Comparison of ENCODE assay signal across 9 cellular contexts in genomic region chr3:68893600-68894239, GRCh38. TPM values are rescaled to one million over a fixed set of nuclear protein-coding genes. Genes with fewer than 3 reads are reported as not detected.
DNase-seq lines count a peak whose midpoint lies in the region; ATAC-seq, FAIRE-seq and TF ChIP-seq lines count a peak whose summit lies in the region.
"Had no signal": no experiment of that assay in that cellular context is flagged by ENCODE, and none has a peak within 500 bp of the region (broad histone marks: within the 10 kb centered on the region; RNA-seq: fewer than 3 reads in every experiment).

No MANE protein-coding gene starts in this region.

- H3K4me1 ChIP-seq in mucosa of descending colon (ENCODE audit: low read depth) = no peaks in the 10 kb centered on the region
- no peaks in the 10 kb centered on the region for H3K4me1 ChIP-seq in right atrium auricular region

- H3K27me3 ChIP-seq in bronchial epithelial cell (ENCODE audit: control insufficient read depth, insufficient read depth, low read length) (no peaks in the 10 kb centered on the region), right atrium auricular region (no peaks in the 10 kb centered on the region)

- peak; percentile 28 to 38 for DNase-seq in NCI-H2081 (lab: John Stamatoyannopoulos, UW)
- no peak for DNase-seq in NCI-H2081 treated with DMSO at 0.1 percent for 48 hours (lab: John Stamatoyannopoulos, UW)
- DNase-seq in NCI-H1092 treated with DMSO at 0.1 percent for 48 hours (lab: John Stamatoyannopoulos, UW) = peak; percentile 0
- DNase-seq in bronchial epithelial cell (ENCODE audit: low read depth) = peak; percentile 52
- peak in 1 of 3 donors; percentile 4 for DNase-seq in mucosa of descending colon
- DNase-seq in left colon = no peak
- DNase-seq in right atrium auricular region (ENCODE audit: low spot score) = no peak
- DNase-seq in ecto neural progenitor cell (ENCODE audit: low spot score) = no peak

- H3K27ac ChIP-seq in right atrium auricular region = no peak overlapping the region

- H3K36me3 ChIP-seq in bronchial epithelial cell (ENCODE audit: control insufficient read depth, insufficient read depth, low read length) (no peaks in the 10 kb centered on the region), mucosa of descending colon (ENCODE audit: low read depth) (no peaks in the 10 kb centered on the region), right atrium auricular region (no peaks in the 10 kb centered on the region)

- H3K4me3 ChIP-seq in bronchial epithelial cell (ENCODE audit: low read depth, low read length) (no peak overlapping the region), mucosa of descending colon (no peak overlapping the region), right atrium auricular region (no peak overlapping the region)

- FAIRE-seq in bronchial epithelial cell (lab: Jason Lieb, UNC) = no peak

- ATAC-seq in mucosa of descending colon (no peak), left colon (no peak)

- TF ChIP-seq CTCF in bronchial epithelial cell (IDR thresholded peaks at IDR 0.05; ENCODE audit: insufficient read depth, low read length, severe bottlenecking) = peak; percentile 9
- peak; percentile 18 for TF ChIP-seq CTCF in mucosa of descending colon (IDR thresholded peaks at IDR 0.05)
- peak in 1 of 2 donors; percentile 69 for TF ChIP-seq CTCF in right atrium auricular region (IDR thresholded peaks at IDR 0.05)

- no peaks in the 10 kb centered on the region for H3K9me3 ChIP-seq in mucosa of descending colon
- no peaks in the 10 kb centered on the region for H3K9me3 ChIP-seq in right atrium auricular region

- intact Hi-C loops in mucosa of descending colon (cut with DNase I, micrococcal nuclease) = no loop called here
- intact Hi-C loops in left colon (cut with DNase I, micrococcal nuclease) = no loop called here

RNA-seq across cellular contexts. Expression of gene TAFA4, which starts 38.6 kb away (rescaled TPM):
- total RNA-seq in bronchial epithelial cell = not detected in 2 replicates
- total RNA-seq in mucosa of descending colon = under 1 TPM in 2 of 3 donors, not detected in 1; 0.16 to 0.17 TPM
- total RNA-seq in left colon = not detected
- total RNA-seq in right atrium auricular region = not detected
- total RNA-seq: activated CD8-positive, alpha-beta memory T cell treated with anti-CD3 and anti-CD28 coated beads for 36 hours had no signal

Comparison
In these comparisons a context has a peak if more than half of its experiments do, and no peak if none do; other contexts are left out.
1. DNase-seq: peak in NCI-H2081 (2 of 2), NCI-H1092 treated with DMSO at 0.1 percent for 48 hours (single experiment) and bronchial epithelial cell (single experiment); none in NCI-H2081 treated with DMSO at 0.1 percent for 48 hours (single experiment), left colon (0 of 2), right atrium auricular region (single experiment) and ecto neural progenitor cell (single experiment).